In the genomic region with DNA sequence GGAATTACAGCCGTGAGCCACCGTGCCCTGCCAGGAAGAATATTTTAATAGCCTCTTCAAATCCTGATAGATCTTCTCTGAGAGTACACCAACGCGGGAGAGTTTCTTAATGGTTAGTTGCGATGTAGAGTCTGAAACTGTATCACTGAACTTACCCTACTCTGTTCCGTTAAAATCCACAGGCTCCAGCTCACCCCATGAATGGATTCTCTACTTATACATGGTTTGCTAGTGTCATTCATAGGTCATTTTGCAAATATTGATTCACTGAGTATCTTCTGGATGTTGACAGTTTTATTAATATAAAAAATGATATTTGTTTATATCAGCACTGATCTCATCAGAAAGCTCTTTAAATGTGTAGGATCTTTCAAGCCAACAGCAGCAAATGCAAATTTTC, we compare ENCODE assay signal across 17 cellular contexts.
"Had no signal": no experiment of that assay in that cellular context is flagged by ENCODE, and none has a peak within 500 bp of the region (broad histone marks: within the 10 kb centered on the region; RNA-seq: fewer than 3 reads in every experiment).

No MANE protein-coding gene starts in this region.

- DNase-seq: dermis blood vessel endothelial cell; effector CD4-positive, alpha-beta T cell; effector memory CD4-positive, alpha-beta T cell; foreskin keratinocyte; heart left ventricle; hypothalamus; immature natural killer cell; left cardiac atrium; left lung; left ventricle myocardium superior; lower lobe of right lung; mesenchymal stem cell; mucosa of descending colon; naive B cell; naive thymus-derived CD8-positive, alpha-beta T cell had no signal

- H3K27me3 Mint-ChIP-seq: naive B cell; naive thymus-derived CD8-positive, alpha-beta T cell had no signal

- ATAC-seq: foreskin keratinocyte; gastroesophageal sphincter; heart left ventricle; left cardiac atrium; left lung; left ventricle myocardium superior; lower lobe of right lung; mucosa of descending colon; naive thymus-derived CD8-positive, alpha-beta T cell had no signal

- H3K27ac Mint-ChIP-seq: immature natural killer cell; mesothelial cell of epicardium; naive thymus-derived CD8-positive, alpha-beta T cell had no signal

- H3K4me1 Mint-ChIP-seq: immature natural killer cell, mesothelial cell of epicardium had no signal

- H3K9me3 Mint-ChIP-seq: immature natural killer cell; mesothelial cell of epicardium; naive B cell; naive thymus-derived CD8-positive, alpha-beta T cell had no signal

- H3K4me3 Mint-ChIP-seq: immature natural killer cell; mesothelial cell of epicardium; naive B cell; naive thymus-derived CD8-positive, alpha-beta T cell had no signal
